ENCODE assay signal across 20 cellular contexts in genomic region chr10:5622186-5622585, GRCh38.
"Had no signal": no experiment of that assay in that cellular context is flagged by ENCODE, and none has a peak within 500 bp of the region (broad histone marks: within the 10 kb centered on the region; RNA-seq: fewer than 3 reads in every experiment).

No MANE protein-coding gene starts in this region.

- H3K4me1 Mint-ChIP-seq: activated CD4-positive, alpha-beta T cell treated with anti-CD3 and anti-CD28 coated beads for 36 hours; endodermal cell had no signal

- H3K36me3 ChIP-seq: adrenal gland, left ventricle myocardium inferior, sigmoid colon, thyroid gland had no signal

- H3K27me3 ChIP-seq: adrenal gland, sigmoid colon, thyroid gland had no signal

- H3K27ac ChIP-seq: thyroid gland had no signal

- H3K4me3 ChIP-seq: adrenal gland, coronary artery, left ventricle myocardium inferior, sigmoid colon, thyroid gland had no signal

- H3K27ac Mint-ChIP-seq: activated B cell treated with CpG ODN at 0.5 μM for 24 hours; activated CD4-positive, alpha-beta T cell treated with anti-CD3 and anti-CD28 coated beads for 36 hours; activated naive CD8-positive, alpha-beta T cell; activated T-cell treated with anti-CD3 and anti-CD28 coated beads, Interleukin-2, amount 50 U/mL, for 24 hours; activated T-helper 2 cell treated with anti-CD3 and anti-CD28 coated beads, Interferon-gamma antibody, Interleukin-2, Interleukin-4, amounts not matched to agents 10 μg/mL and 5 μg/mL and 100 μg/mL, durations not matched to agents 14 hours and 24 hours and 36 hours; endodermal cell had no signal

- H3K36me3 Mint-ChIP-seq: activated naive CD8-positive, alpha-beta T cell had no signal

- H3K9me3 Mint-ChIP-seq: activated B cell treated with CpG ODN at 0.5 μM for 24 hours; activated T-cell treated with anti-CD3 and anti-CD28 coated beads, Interleukin-2, amount 50 U/mL, for 24 hours; activated T-helper 2 cell treated with anti-CD3 and anti-CD28 coated beads, Interferon-gamma antibody, Interleukin-2, Interleukin-4, amounts not matched to agents 10 μg/mL and 5 μg/mL and 100 μg/mL, durations not matched to agents 14 hours and 24 hours and 36 hours; endodermal cell had no signal

- H3K27me3 Mint-ChIP-seq: activated naive CD8-positive, alpha-beta T cell; activated T-cell treated with anti-CD3 and anti-CD28 coated beads, Interleukin-2, amount 50 U/mL, for 24 hours had no signal

- H3K9me3 ChIP-seq: adrenal gland, left ventricle myocardium inferior, sigmoid colon, thyroid gland had no signal

- H3K4me3 Mint-ChIP-seq: activated B cell treated with CpG ODN at 0.5 μM for 24 hours; activated CD4-positive, alpha-beta T cell treated with anti-CD3 and anti-CD28 coated beads for 36 hours; activated naive CD8-positive, alpha-beta T cell; activated T-cell treated with anti-CD3 and anti-CD28 coated beads, Interleukin-2, amount 50 U/mL, for 24 hours; endodermal cell had no signal

- DNase-seq: activated B cell treated with CpG ODN at 0.5 μM for 24 hours; activated CD4-positive, alpha-beta T cell treated with anti-CD3 and anti-CD28 coated beads for 36 hours; activated CD4-positive, alpha-beta T cell treated with anti-CD3 and anti-CD28 coated beads, Interleukin-2, amount 50 U/mL, for 4 hours; activated CD8-positive, alpha-beta memory T cell treated with anti-CD3 and anti-CD28 coated beads for 24 hours; activated CD8-positive, alpha-beta memory T cell treated with anti-CD3 and anti-CD28 coated beads, Interleukin-2, amount 50 U/mL, for 4 hours; activated naive CD4-positive, alpha-beta T cell; activated T-cell treated with anti-CD3 and anti-CD28 coated beads, Interleukin-2, amount 50 U/mL, for 24 hours; adrenal gland; endodermal cell; kidney glomerular epithelial cell; left ventricle myocardium inferior; occipital lobe; sigmoid colon; stimulated activated CD4-positive, alpha-beta T cell treated with anti-CD3 and anti-CD28 coated beads, Interleukin-4, amount 100 ng/mL, for 1 hour; stimulated activated naive CD4-positive, alpha-beta T cell treated with Interleukin-2 at 50 U/mL for 16 hours; T1000; thyroid gland had no signal
